ENCODE assay signal across 9 cellular contexts in the genomic region with DNA sequence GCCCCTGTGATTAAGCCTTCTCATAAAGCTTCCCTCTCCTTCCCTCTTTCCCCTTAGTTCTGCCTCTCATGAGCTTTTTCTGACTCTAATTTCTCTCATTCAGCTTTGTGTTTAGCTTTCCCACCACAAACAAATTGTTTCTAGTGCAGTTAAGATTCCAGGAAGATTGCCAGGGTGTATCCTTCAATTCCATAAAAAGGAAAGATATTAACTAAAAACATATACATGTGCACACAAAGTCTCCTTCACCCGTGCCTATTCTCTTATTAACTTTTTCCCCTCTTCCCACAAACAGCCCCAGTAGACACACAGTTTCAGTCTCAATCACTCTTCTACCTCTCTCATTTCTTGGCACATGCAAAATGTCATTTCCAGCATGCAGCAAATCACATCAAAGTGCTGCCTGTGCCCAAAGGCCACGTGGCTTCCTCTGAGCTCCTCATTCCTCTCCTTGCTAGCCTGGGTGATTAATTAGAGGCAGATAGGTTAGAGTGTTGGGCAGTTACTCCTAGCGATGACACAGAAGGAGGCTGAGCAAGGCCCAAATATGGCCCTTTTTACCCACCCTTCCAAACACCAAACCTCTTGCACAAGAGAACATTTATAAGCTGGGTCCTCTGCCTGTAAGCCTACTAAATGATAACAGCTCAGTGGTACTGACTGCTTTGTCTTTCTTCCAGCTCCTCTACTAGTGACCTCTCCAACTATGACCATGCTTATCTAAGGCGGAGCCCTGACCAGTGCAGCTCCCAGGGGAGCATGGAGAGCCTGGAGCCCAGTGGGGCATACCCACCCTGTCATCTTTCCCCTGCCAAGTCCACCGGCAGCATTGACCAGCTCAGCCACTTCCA.
DNase-seq lines count a peak whose midpoint lies in the region; ATAC-seq and TF ChIP-seq lines count a peak whose summit lies in the region.
"Had no signal": no experiment of that assay in that cellular context is flagged by ENCODE, and none has a peak within 500 bp of the region (broad histone marks: within the 10 kb centered on the region; RNA-seq: fewer than 3 reads in every experiment).

No MANE protein-coding gene starts in this region.

- H3K4me3 ChIP-seq in right atrium auricular region (no peak overlapping the region), thoracic aorta (peak overlapping the region; percentile 42)
- H3K4me3 ChIP-seq: SK-N-MC had no signal

- peaks cover 12% of the 10 kb centered on the region for H3K36me3 ChIP-seq in right atrium auricular region
- H3K36me3 ChIP-seq in thoracic aorta: peaks cover 24% of the 10 kb centered on the region

- H3K9me3 Mint-ChIP-seq in T-helper 2 cell treated with Interferon-gamma antibody and Interleukin-4, amounts not matched to agents 5 μg/mL and 100 μg/mL, for 36 hours: no peaks in the 10 kb centered on the region

- H3K4me1 Mint-ChIP-seq in T-helper 2 cell treated with Interferon-gamma antibody and Interleukin-4, amounts not matched to agents 5 μg/mL and 100 μg/mL, for 36 hours (ENCODE audit: low read depth): peaks cover 2% of the 10 kb centered on the region

- ATAC-seq in thoracic aorta (ENCODE audit: insufficient number of reproducible peaks, low FRiP score, low read depth): peak; percentile 82

- DNase-seq in activated CD4-positive, alpha-beta T cell treated with anti-CD3 and anti-CD28 coated beads, Interleukin-2, amount 50 U/mL, for 48 hours: peak; percentile 26 to 43
- no peak for DNase-seq in activated CD4-positive, alpha-beta T cell treated with anti-CD3 and anti-CD28 coated beads for 4 hours
- DNase-seq in T-helper 2 cell treated with Interferon-gamma antibody and Interleukin-4, amounts not matched to agents 5 μg/mL and 100 μg/mL, for 36 hours (ENCODE audit: low spot score): peak; percentile 7
- DNase-seq in right atrium auricular region (ENCODE audit: low spot score) (peak; percentile 66), thoracic aorta (ENCODE audit: low spot score) (peak; percentile 57), NCI-H69 (lab: John Stamatoyannopoulos, UW) (no peak), occipital lobe (lab: John Stamatoyannopoulos, UW) (no peak)
- no peak for DNase-seq in effector CD4-positive, alpha-beta T cell

- H3K36me3 Mint-ChIP-seq in T-helper 2 cell treated with Interferon-gamma antibody and Interleukin-4, amounts not matched to agents 5 μg/mL and 100 μg/mL, for 36 hours (ENCODE audit: low read depth): no peaks in the 10 kb centered on the region

- H3K27ac ChIP-seq in right atrium auricular region (peak overlapping the region; percentile 65 to 70), thoracic aorta (peak overlapping the region; percentile 97 to 98)
- H3K27ac ChIP-seq: SK-N-MC had no signal

- no peaks in the 10 kb centered on the region for H3K9me3 ChIP-seq in right atrium auricular region
- H3K9me3 ChIP-seq in thoracic aorta: no peaks in the 10 kb centered on the region

- peaks cover 0 to 23% of the 10 kb centered on the region in 2 donors for H3K4me1 ChIP-seq in right atrium auricular region
- H3K4me1 ChIP-seq in thoracic aorta (ENCODE audit: control insufficient read depth in 1 of 2, low read depth in 2 of 2): peaks cover 44 to 80% of the 10 kb centered on the region in 2 donors

- no peak overlapping the region for H3K4me3 Mint-ChIP-seq in T-helper 2 cell treated with Interferon-gamma antibody and Interleukin-4, amounts not matched to agents 5 μg/mL and 100 μg/mL, for 36 hours

- TF ChIP-seq CTCF in right atrium auricular region (IDR thresholded peaks at IDR 0.05) (no peak), thoracic aorta (IDR thresholded peaks at IDR 0.05) (no peak)

- no peaks in the 10 kb centered on the region for H3K27me3 ChIP-seq in right atrium auricular region
- H3K27me3 ChIP-seq in thoracic aorta (replicated peaks; ENCODE audit: insufficient read depth): no peaks in the 10 kb centered on the region

- peaks cover 12% of the 10 kb centered on the region for H3K27me3 Mint-ChIP-seq in T-helper 2 cell treated with Interferon-gamma antibody and Interleukin-4, amounts not matched to agents 5 μg/mL and 100 μg/mL, for 36 hours (ENCODE audit: low read depth)

- no peak overlapping the region for H3K27ac Mint-ChIP-seq in T-helper 2 cell treated with Interferon-gamma antibody and Interleukin-4, amounts not matched to agents 5 μg/mL and 100 μg/mL, for 36 hours

Comparison
In these comparisons a context has a peak if more than half of its experiments do, and no peak if none do; other contexts are left out.
1. DNase-seq: peak in activated CD4-positive, alpha-beta T cell treated with anti-CD3 and anti-CD28 coated beads, Interleukin-2, amount 50 U/mL, for 48 hours (2 of 2), T-helper 2 cell treated with Interferon-gamma antibody and Interleukin-4, amounts not matched to agents 5 μg/mL and 100 μg/mL, for 36 hours (single experiment), right atrium auricular region (single experiment) and thoracic aorta (single experiment); none in activated CD4-positive, alpha-beta T cell treated with anti-CD3 and anti-CD28 coated beads for 4 hours (0 of 2), NCI-H69 (single experiment), occipital lobe (single experiment) and effector CD4-positive, alpha-beta T cell (single experiment).